ENCODE assay signal across 9 cellular contexts in genomic region chr21:33380483-33380998, GRCh38. TPM values are rescaled to one million over a fixed set of nuclear protein-coding genes. Genes with fewer than 3 reads are reported as not detected.
DNase-seq lines count a peak whose midpoint lies in the region; ATAC-seq and TF ChIP-seq lines count a peak whose summit lies in the region.
"Had no signal": no experiment of that assay in that cellular context is flagged by ENCODE, and none has a peak within 500 bp of the region (broad histone marks: within the 10 kb centered on the region; RNA-seq: fewer than 3 reads in every experiment).

No MANE protein-coding gene starts in this region.

- intact Hi-C loops in naive thymus-derived CD4-positive, alpha-beta T cell (cut with micrococcal nuclease): loop anchor here in 1 of 2 donors (1.0 to 5.0 kb wide), 5 partner anchors 18 to 448 kb away; partner anchors contain the start of genes GART, IFNAR1 and SON
- intact Hi-C loops in stomach (cut with DNase I; ENCODE audit: low total_unique reads): no loop called here

- no peak for TF ChIP-seq EP300 in stomach (IDR thresholded peaks at IDR 0.05)

- no peaks in the 10 kb centered on the region for H3K9me3 Mint-ChIP-seq in naive thymus-derived CD4-positive, alpha-beta T cell
- H3K9me3 Mint-ChIP-seq: neural crest cell had no signal

- peaks cover 45 to 60% of the 10 kb centered on the region in 2 donors for H3K4me1 ChIP-seq in naive thymus-derived CD4-positive, alpha-beta T cell (ENCODE audit: control insufficient read depth in 2 of 2, insufficient read depth in 2 of 2, low read length in 2 of 2)
- H3K4me1 ChIP-seq in stomach: peaks cover 27 to 62% (median 31%) of the 10 kb centered on the region in 4 donors

- H3K4me1 Mint-ChIP-seq in naive thymus-derived CD4-positive, alpha-beta T cell: peaks cover 48 to 70% (median 63%) of the 10 kb centered on the region in 7 donors

- 14 to 20% (median 15%) methylated on average over 11 of the region's 11 CpGs for WGBS in stomach, 5 donors

- peaks cover 0 to 2% (median 0%) of the 10 kb centered on the region in 5 donors for H3K36me3 Mint-ChIP-seq in naive thymus-derived CD4-positive, alpha-beta T cell

- peak overlapping the region; percentile 34 to 98 (median 66) for H3K4me3 Mint-ChIP-seq in naive thymus-derived CD4-positive, alpha-beta T cell
- H3K4me3 Mint-ChIP-seq: neural crest cell had no signal

- H3K27me3 ChIP-seq in naive thymus-derived CD4-positive, alpha-beta T cell (ENCODE audit: control insufficient read depth in 2 of 2, insufficient read depth in 2 of 2, low read length in 2 of 2): peaks cover 0 to 6% of the 10 kb centered on the region in 2 donors
- no peaks in the 10 kb centered on the region for H3K27me3 ChIP-seq in stomach

- TF ChIP-seq CTCF in GM12865 (IDR thresholded peaks at IDR 0.05; ENCODE audit: insufficient read depth, low read depth, low read length, missing control alignments) (no peak), stomach (IDR thresholded peaks at IDR 0.05) (no peak)

- peak; percentile 61 for ATAC-seq in HG02759 (IDR thresholded peaks at IDR 0.05; ENCODE audit: unreplicated experiment)
- peak; percentile 78 for ATAC-seq in naive thymus-derived CD4-positive, alpha-beta T cell

- no peaks in the 10 kb centered on the region for H3K9me3 ChIP-seq in naive thymus-derived CD4-positive, alpha-beta T cell (ENCODE audit: control insufficient read depth in 2 of 3, low read length in 3 of 3)
- H3K9me3 ChIP-seq in stomach: no peaks in the 10 kb centered on the region

- CTCF ChIA-PET in naive thymus-derived CD4-positive, alpha-beta T cell (lab: Charles Lee): interaction anchor here (0.6 to 2.2 kb wide), 7 partner anchors 9 to 198 kb away, joined by 4 to 9 read pairs (median 6); no protein-coding TSS in a partner anchor

- peak overlapping the region; percentile 100 for H3K27ac ChIP-seq in epithelial cell of prostate
- peak overlapping the region; percentile 53 for H3K27ac ChIP-seq in naive thymus-derived CD4-positive, alpha-beta T cell (ENCODE audit: low read depth, low read length)
- peak overlapping the region; percentile 44 to 90 (median 73) for H3K27ac ChIP-seq in stomach

- H3K4me3 ChIP-seq in GM12865 (ENCODE audit: low read depth, low read length) (peak overlapping the region; percentile 23), stomach (no peak overlapping the region)
- H3K4me3 ChIP-seq in naive thymus-derived CD4-positive, alpha-beta T cell (ENCODE audit: low read length): peak overlapping the region; percentile 0

- POLR2A ChIA-PET in naive thymus-derived CD4-positive, alpha-beta T cell (lab: Charles Lee): interaction anchor here (0.6 to 2.6 kb wide), 9 partner anchors 9 to 99 kb away, joined by 3 to 31 read pairs (median 3); partner anchors contain the start of genes IFNAR1 and TMEM50B

- TF ChIP-seq POLR2A in stomach (IDR thresholded peaks at IDR 0.05): no peak

- DNase-seq in GM12865 (ENCODE audit: low read depth) (peak; percentile 97), NOMO-1 treated with dmso at 0.1 percent for 144 hours (lab: John Stamatoyannopoulos, UW; ENCODE audit: unreplicated experiment) (peak; percentile 87), epithelial cell of prostate (ENCODE audit: low read depth, low spot score) (peak; percentile 94), stomach (peak; percentile 86), NCI-H748 treated with DMSO at 0.1 percent for 48 hours (lab: John Stamatoyannopoulos, UW) (no peak)
- DNase-seq in activated CD8-positive, alpha-beta memory T cell treated with anti-CD3 and anti-CD28 coated beads, Interleukin-2, amount 50 U/mL, for 24 hours (ENCODE audit: extremely low read depth): peak; percentile 81
- peak; percentile 46 to 81 (median 63) for DNase-seq in naive thymus-derived CD4-positive, alpha-beta T cell

- peaks cover 0 to 40% (median 0%) of the 10 kb centered on the region in 5 donors for H3K27me3 Mint-ChIP-seq in naive thymus-derived CD4-positive, alpha-beta T cell

- H3K36me3 ChIP-seq in naive thymus-derived CD4-positive, alpha-beta T cell (ENCODE audit: control insufficient read depth in 2 of 3, insufficient read depth in 3 of 3, low read length in 3 of 3): no peaks in the 10 kb centered on the region
- no peaks in the 10 kb centered on the region for H3K36me3 ChIP-seq in stomach

- peak overlapping the region; percentile 69 to 91 (median 87) for H3K27ac Mint-ChIP-seq in naive thymus-derived CD4-positive, alpha-beta T cell

RNA-seq across cellular contexts. Expression of gene IFNGR2, which starts 22.7 kb away (rescaled TPM):
- total RNA-seq in naive thymus-derived CD4-positive, alpha-beta T cell: 10 to 100 TPM in 4 of 5 experiments, 1 to 10 TPM in 1; 9.1 to 80.5 (median 33.7) TPM
- polyA plus RNA-seq in naive thymus-derived CD4-positive, alpha-beta T cell: 10 to 100 TPM; 29.8 to 39.2 TPM
- 10 to 100 TPM; 35.2 to 89.3 (median 67.8) TPM for total RNA-seq in stomach
- polyA plus RNA-seq in stomach: 10 to 100 TPM; 42.2 to 79.7 (median 47.0) TPM

RNA-seq across cellular contexts. Expression of gene IFNAR1, which starts 55.8 kb away (rescaled TPM):
- total RNA-seq in naive thymus-derived CD4-positive, alpha-beta T cell: 10 to 100 TPM; 24.7 to 60.8 (median 40.0) TPM
- 10 to 100 TPM; 62.5 to 76.2 TPM for polyA plus RNA-seq in naive thymus-derived CD4-positive, alpha-beta T cell
- 10 to 100 TPM in 3 of 5 donors, 1 to 10 TPM in 2; 2.6 to 34.5 (median 14.3) TPM for total RNA-seq in stomach
- 10 to 100 TPM in 2 of 3 donors, 1 to 10 TPM in 1; 8.3 to 11.8 (median 10.6) TPM for polyA plus RNA-seq in stomach

Comparison
In these comparisons a context has a peak if more than half of its experiments do, and no peak if none do; other contexts are left out.
1. H3K4me3 ChIP-seq: peak in GM12865 (single experiment) and naive thymus-derived CD4-positive, alpha-beta T cell (single experiment); none in stomach (0 of 4).
2. Peak in every context shown above with its lines, with median percentiles within 50 percentile points of each other: H3K27ac ChIP-seq.